11 cellular contexts compared by ENCODE assay signal in the genomic region with DNA sequence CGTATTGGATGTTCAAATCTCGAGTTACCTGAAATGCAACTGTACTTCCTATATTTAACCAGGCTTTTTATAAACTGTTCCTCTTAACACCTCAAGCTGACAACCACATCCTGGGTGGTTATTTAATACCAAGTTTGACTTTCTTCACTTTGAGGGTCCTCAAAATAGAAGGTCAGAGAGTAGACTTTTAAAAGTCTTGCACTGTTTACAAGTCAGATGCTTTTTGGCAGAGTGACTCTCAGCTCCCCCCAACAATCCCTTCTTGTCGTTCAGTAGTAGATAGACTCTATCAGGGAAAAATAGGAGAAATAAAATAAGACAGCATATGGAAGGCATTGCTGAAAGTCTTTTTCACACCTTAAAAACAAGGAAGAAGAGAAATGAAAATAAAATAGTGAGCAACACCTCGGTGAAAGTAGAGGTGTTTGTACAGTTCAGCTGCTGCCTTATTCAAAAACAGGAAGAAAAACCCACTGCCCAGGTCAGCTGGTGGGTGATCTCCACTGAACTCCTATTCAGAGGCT.
DNase-seq lines count a peak whose midpoint lies in the region; ATAC-seq and TF ChIP-seq lines count a peak whose summit lies in the region.
"Had no signal": no experiment of that assay in that cellular context is flagged by ENCODE, and none has a peak within 500 bp of the region (broad histone marks: within the 10 kb centered on the region; RNA-seq: fewer than 3 reads in every experiment).

No MANE protein-coding gene starts in this region.

- no peak for TF ChIP-seq CTCF in ascending aorta (IDR thresholded peaks at IDR 0.05)
- no peak for TF ChIP-seq CTCF in Calu3 (IDR thresholded peaks at IDR 0.05; ENCODE audit: unreplicated experiment)
- no peak for TF ChIP-seq CTCF in Caco-2 (IDR thresholded peaks at IDR 0.05; ENCODE audit: insufficient read depth in 1 of 2, low read depth in 1 of 2, low read length in 1 of 2, severe bottlenecking in 1 of 2, unreplicated experiment in 1 of 2)

- no peak overlapping the region for H3K27ac ChIP-seq in ascending aorta
- H3K27ac ChIP-seq: gastroesophageal sphincter had no signal

- H3K4me3 ChIP-seq in ascending aorta, result no peak overlapping the region
- no peak overlapping the region for H3K4me3 ChIP-seq in Caco-2 (ENCODE audit: low read depth, low read length)
- H3K4me3 ChIP-seq: gastroesophageal sphincter had no signal

- POLR2A ChIA-PET in Caco-2 (lab: Charles Lee), result no interaction called here

- H3K9me3 ChIP-seq in ascending aorta, result no peaks in the 10 kb centered on the region
- H3K9me3 ChIP-seq in Caco-2, result no peaks in the 10 kb centered on the region; the same call in 1 of the 2 replicates
- H3K9me3 ChIP-seq: gastroesophageal sphincter had no signal

- no peak overlapping the region for H3K27ac Mint-ChIP-seq in Calu3 (ENCODE audit: unreplicated experiment)
- no peak overlapping the region for H3K27ac Mint-ChIP-seq in Caco-2 (ENCODE audit: unreplicated experiment)

- H3K9me3 Mint-ChIP-seq in Calu3 (ENCODE audit: low read depth, unreplicated experiment) (peaks cover 19% of the 10 kb centered on the region), Caco-2 (ENCODE audit: unreplicated experiment) (no peaks in the 10 kb centered on the region)

- H3K4me1 Mint-ChIP-seq in Calu3 (ENCODE audit: low read depth, unreplicated experiment) (no peaks in the 10 kb centered on the region), Caco-2 (ENCODE audit: low read depth, unreplicated experiment) (no peaks in the 10 kb centered on the region)

- H3K4me1 ChIP-seq in ascending aorta (peaks cover 0 to 9% of the 10 kb centered on the region in 2 donors), Caco-2 (no peaks in the 10 kb centered on the region)

- ATAC-seq in GM18511 (IDR thresholded peaks at IDR 0.05; ENCODE audit: unreplicated experiment), result peak; percentile 90
- ATAC-seq in GM21381 (IDR thresholded peaks at IDR 0.05; ENCODE audit: unreplicated experiment), result peak; percentile 76
- peak; percentile 73 for ATAC-seq in HG03159 (IDR thresholded peaks at IDR 0.05; ENCODE audit: unreplicated experiment)
- ATAC-seq in left ventricle myocardium superior, result no peak
- ATAC-seq: gastroesophageal sphincter had no signal

- H3K27me3 ChIP-seq in ascending aorta (no peaks in the 10 kb centered on the region), Caco-2 (replicated peaks; ENCODE audit: control insufficient read depth, insufficient read depth, low read length) (no peaks in the 10 kb centered on the region)
- H3K27me3 ChIP-seq: gastroesophageal sphincter had no signal

- H3K36me3 ChIP-seq in ascending aorta (no peaks in the 10 kb centered on the region), Caco-2 (ENCODE audit: control insufficient read depth, insufficient read depth, low read length) (no peaks in the 10 kb centered on the region)
- H3K36me3 ChIP-seq: gastroesophageal sphincter had no signal

- CTCF ChIA-PET in Calu3 (lab: Charles Lee) (no interaction called here), Caco-2 (lab: Charles Lee) (no interaction called here)

- H3K27me3 Mint-ChIP-seq in Calu3 (ENCODE audit: unreplicated experiment), result no peaks in the 10 kb centered on the region
- H3K27me3 Mint-ChIP-seq in Caco-2 (ENCODE audit: insufficient read depth, unreplicated experiment), result no peaks in the 10 kb centered on the region

- intact Hi-C loops in ascending aorta (cut with DNase I), result no loop called here
- intact Hi-C loops in left ventricle myocardium superior (cut with micrococcal nuclease), result no loop called here
- intact Hi-C loops in Calu3 (cut with micrococcal nuclease; ENCODE audit: unreplicated experiment), result no loop called here
- intact Hi-C loops in Caco-2 (cut with micrococcal nuclease; ENCODE audit: unreplicated experiment), result no loop called here

- H3K36me3 Mint-ChIP-seq in Calu3 (ENCODE audit: insufficient read depth, unreplicated experiment) (no peaks in the 10 kb centered on the region), Caco-2 (ENCODE audit: insufficient read depth, unreplicated experiment) (no peaks in the 10 kb centered on the region)

- H3K4me3 Mint-ChIP-seq in Calu3 (ENCODE audit: low read depth, unreplicated experiment), result no peak overlapping the region
- H3K4me3 Mint-ChIP-seq in Caco-2 (ENCODE audit: unreplicated experiment), result no peak overlapping the region

- no TSS peak for BruUV-seq in Calu3 (replicated peaks; lab: Mats Ljungman, UMichigan)
- no TSS peak for BruUV-seq in Caco-2 (replicated peaks; lab: Mats Ljungman, UMichigan)

- peak; percentile 18 for DNase-seq in central memory CD4-positive, alpha-beta T cell
- no peak for DNase-seq in ascending aorta (ENCODE audit: low spot score in 2 of 2)
- DNase-seq in left ventricle myocardium superior, result no peak
- DNase-seq in Calu3, result no peak
- DNase-seq in Caco-2, result no peak
- DNase-seq: activated CD4-positive, alpha-beta T cell treated with anti-CD3 and anti-CD28 coated beads, Interleukin-2, amount 50 U/mL, for 1 hour; NCI-H1092 had no signal
